ENCODE assay signal across 9 cellular contexts in the genomic region with DNA sequence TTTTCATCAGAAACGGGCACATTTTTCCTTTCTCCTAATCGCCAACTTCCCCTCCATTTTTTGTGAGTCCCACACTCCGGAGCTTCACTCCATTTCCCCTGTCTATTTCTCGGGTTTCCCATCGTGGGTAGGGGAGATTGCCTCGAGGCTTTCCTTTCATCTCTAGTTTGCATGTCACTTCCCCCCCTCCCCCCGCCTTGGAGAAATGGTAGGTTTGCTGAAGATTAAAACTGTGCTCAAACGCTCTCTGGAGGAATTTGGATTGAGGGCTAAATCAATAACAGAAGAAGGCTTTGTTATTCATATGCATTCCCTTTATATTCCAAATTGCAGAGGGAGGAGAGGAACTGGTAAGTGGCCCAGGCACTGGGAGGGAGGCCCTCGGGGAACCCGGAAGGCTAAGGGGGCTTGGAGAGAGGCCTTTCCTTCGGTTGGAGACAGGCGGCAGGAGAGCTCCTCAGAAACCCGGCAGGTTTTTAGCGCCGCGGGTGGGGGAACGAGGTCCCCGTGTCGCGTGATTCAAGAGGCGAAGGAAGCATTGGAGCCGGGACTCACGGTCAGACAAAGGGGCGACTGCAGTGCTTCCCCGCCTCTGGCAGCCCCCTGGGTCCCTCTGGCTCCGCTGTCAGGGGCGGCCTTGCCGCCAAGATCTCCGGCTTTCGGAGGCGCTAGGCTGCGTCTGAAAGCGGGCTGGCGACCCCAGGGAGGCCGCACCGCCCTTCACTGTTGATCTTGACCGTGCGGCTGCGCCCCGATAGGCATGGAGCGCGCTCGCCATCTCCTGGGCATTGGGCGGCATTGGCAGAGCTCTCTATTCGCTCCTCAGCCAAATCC. TPM values are rescaled to one million over a fixed set of nuclear protein-coding genes. Genes with fewer than 3 reads are reported as not detected.
DNase-seq lines count a peak whose midpoint lies in the region; ATAC-seq and TF ChIP-seq lines count a peak whose summit lies in the region.
"Had no signal": no experiment of that assay in that cellular context is flagged by ENCODE, and none has a peak within 500 bp of the region (broad histone marks: within the 10 kb centered on the region; RNA-seq: fewer than 3 reads in every experiment).

No MANE protein-coding gene starts in this region.

- H3K4me2 ChIP-seq in HCT116 (ENCODE audit: low read length), result peak overlapping the region; percentile 96
- peak overlapping the region; percentile 95 for H3K4me2 ChIP-seq in MM.1S (ENCODE audit: low read depth, low read length)

- peak; percentile 90 for TF ChIP-seq RAD21 in HCT116 (IDR thresholded peaks at IDR 0.05; ENCODE audit: low read depth)

- peaks cover 17% of the 10 kb centered on the region for H3F3A ChIP-seq in MM.1S (ENCODE audit: insufficient read depth, low read length)

- H3K9ac ChIP-seq in HCT116 (ENCODE audit: low read length), result peak overlapping the region; percentile 60
- H3K9ac ChIP-seq in MM.1S (ENCODE audit: low read length), result peak overlapping the region; percentile 60
- no peak overlapping the region for H3K9ac ChIP-seq in iPS-15b (ENCODE audit: low read depth, low read length)

- CTCF ChIA-PET in HCT116 (lab: Charles Lee), result interaction anchor here (0.6 to 2.6 kb wide), 15 partner anchors 9 to 1400 kb away, joined by 3 to 24 read pairs (median 4); a partner anchor contains a TSS

- TF ChIP-seq POLR2A in HCT116 (IDR thresholded peaks at IDR 0.05; ENCODE audit: borderline replicate concordance, extremely low read depth, insufficient read depth, insufficient read length), result no peak

- no peaks in the 10 kb centered on the region for H3K36me3 ChIP-seq in HCT116 (ENCODE audit: control insufficient read depth in 1 of 2, insufficient read depth in 2 of 2, low read length in 2 of 2)
- H3K36me3 ChIP-seq in MM.1S (replicated peaks; ENCODE audit: insufficient read depth, low read length), result no peaks in the 10 kb centered on the region
- H3K36me3 ChIP-seq in iPS-15b (ENCODE audit: control insufficient read depth, insufficient read depth, low read length), result no peaks in the 10 kb centered on the region

- TF ChIP-seq CTCF in GM12865 (IDR thresholded peaks at IDR 0.05; ENCODE audit: insufficient read depth, low read depth, low read length, missing control alignments), result peak; percentile 93
- TF ChIP-seq CTCF in HCT116 (IDR thresholded peaks at IDR 0.05 in 2 of 3, conservative IDR thresholded peaks at IDR 0.05 in 1 of 3; ENCODE audit: borderline replicate concordance in 1 of 3, insufficient read depth in 1 of 3, low read depth in 2 of 3, low read length in 2 of 3), result peak; percentile 79 to 87 (median 84)
- TF ChIP-seq CTCF in MM.1S (IDR thresholded peaks at IDR 0.05; ENCODE audit: low read length), result peak; percentile 86

- POLR2A ChIA-PET in HCT116 (lab: Charles Lee), result interaction anchor here (0.5 to 0.6 kb wide), 4 partner anchors 24 to 520 kb away, joined by 3 to 4 read pairs (median 3); no protein-coding TSS in a partner anchor

- RAD21 ChIA-PET in HCT116 (lab: Charles Lee; ENCODE audit: low non-redundant PET in 1 of 2, low total read pairs in 2 of 2, uncharacterized antibody in 2 of 2, unreplicated experiment in 2 of 2), result interaction anchor here (0.7 to 1.1 kb wide), 3 partner anchors 253 to 1326 kb away, joined by 3 to 8 read pairs (median 4); no protein-coding TSS in a partner anchor

- H3K27ac ChIP-seq in HCT116 (ENCODE audit: low read depth, low read length), result no peak overlapping the region; the same call in 1 of the 2 replicates
- peak overlapping the region; percentile 81 for H3K27ac ChIP-seq in MM.1S (ENCODE audit: low read length)

- no peaks in the 10 kb centered on the region for H3K9me3 ChIP-seq in HCT116 (ENCODE audit: control insufficient read depth in 1 of 2, insufficient read depth in 1 of 2, low read depth in 1 of 2, low read length in 2 of 2)
- H3K9me3 ChIP-seq in MM.1S (replicated peaks; ENCODE audit: insufficient read depth, low read length), result no peaks in the 10 kb centered on the region
- no peaks in the 10 kb centered on the region for H3K9me3 ChIP-seq in iPS-15b (ENCODE audit: control insufficient read depth, insufficient read depth, low read length)

- H2AFZ ChIP-seq in HCT116 (ENCODE audit: low read depth, low read length, poor library complexity, severe bottlenecking) (peak overlapping the region; percentile 96), MM.1S (ENCODE audit: low read length) (peak overlapping the region; percentile 81)

- H4K20me1 ChIP-seq in HCT116 (ENCODE audit: insufficient read depth), result no peaks in the 10 kb centered on the region
- no peaks in the 10 kb centered on the region for H4K20me1 ChIP-seq in MM.1S (ENCODE audit: insufficient read depth, low read length)

- no TSS peak for BruUV-seq in HCT116 (replicated peaks; lab: Mats Ljungman, UMichigan)

- H3K9me2 ChIP-seq in HCT116 (ENCODE audit: insufficient read depth), result no peaks in the 10 kb centered on the region
- no peaks in the 10 kb centered on the region for H3K9me2 ChIP-seq in MM.1S (replicated peaks; ENCODE audit: insufficient read depth, low read length)

- H3K4me3 ChIP-seq in GM12865 (ENCODE audit: low read depth, low read length), result peak overlapping the region; percentile 46
- peak overlapping the region; percentile 46 to 64 for H3K4me3 ChIP-seq in HCT116 (replicated peaks in 1 of 2; ENCODE audit: low read depth in 1 of 2, low read length in 2 of 2)
- H3K4me3 ChIP-seq in MM.1S (ENCODE audit: low read length), result peak overlapping the region; percentile 66
- H3K4me3 ChIP-seq in iPS-15b (ENCODE audit: low read depth, low read length), result peak overlapping the region; percentile 27
- peak overlapping the region; percentile 33 for H3K4me3 ChIP-seq in skeletal muscle cell (ENCODE audit: low read depth, low read length)

- DNase-seq in GM12865 (ENCODE audit: low read depth), result peak; percentile 79
- DNase-seq in HCT116 (ENCODE audit: low read depth, low spot score), result peak; percentile 66
- peak; percentile 84 for DNase-seq in MM.1S
- peak; percentile 38 for DNase-seq in T follicular helper cell (ENCODE audit: low read depth)
- DNase-seq in astrocyte of the hippocampus (ENCODE audit: low read depth, low spot score), result peak; percentile 80
- no peak for DNase-seq in skeletal muscle cell (ENCODE audit: low read depth)

- H3K27me3 ChIP-seq in HCT116 (ENCODE audit: insufficient read depth, low read length), result no peaks in the 10 kb centered on the region
- H3K27me3 ChIP-seq in MM.1S (replicated peaks; ENCODE audit: insufficient read depth, low read length), result no peaks in the 10 kb centered on the region; the same call in 1 of the 2 replicates
- H3K27me3 ChIP-seq in iPS-15b (ENCODE audit: control insufficient read depth, insufficient read depth, low read length), result peaks cover 91% of the 10 kb centered on the region

- H3K79me2 ChIP-seq in HCT116 (ENCODE audit: insufficient read depth, low read length) (no peaks in the 10 kb centered on the region), MM.1S (ENCODE audit: low read length) (no peaks in the 10 kb centered on the region)

- H3K4me1 ChIP-seq in HCT116 (ENCODE audit: control insufficient read depth in 1 of 2, insufficient read depth in 2 of 2, low read length in 2 of 2) (peaks cover 5 to 18% of the 10 kb centered on the region in 2 experiments; a peak in 3 of 4 replicates), MM.1S (ENCODE audit: low read length) (0 out of 2 replicates have a peak, but pooled peaks cover 5% of the 10 kb centered on the region), iPS-15b (ENCODE audit: control insufficient read depth, insufficient read depth, low read length) (peaks cover 3% of the 10 kb centered on the region)

- ATAC-seq in HCT116 (peak; percentile 97), HG02840 (IDR thresholded peaks at IDR 0.05; ENCODE audit: low FRiP score, unreplicated experiment) (no peak)

- intact Hi-C loops in HCT116 (cut with micrococcal nuclease), result loop anchor here (1.0 to 5.0 kb wide), 5 partner anchors 407 to 1325 kb away; no protein-coding TSS in a partner anchor

TF ChIP-seq in HCT116, 20 proteins besides CTCF, POLR2A, EP300 and RAD21:
- TF ChIP-seq, protein P1, sequence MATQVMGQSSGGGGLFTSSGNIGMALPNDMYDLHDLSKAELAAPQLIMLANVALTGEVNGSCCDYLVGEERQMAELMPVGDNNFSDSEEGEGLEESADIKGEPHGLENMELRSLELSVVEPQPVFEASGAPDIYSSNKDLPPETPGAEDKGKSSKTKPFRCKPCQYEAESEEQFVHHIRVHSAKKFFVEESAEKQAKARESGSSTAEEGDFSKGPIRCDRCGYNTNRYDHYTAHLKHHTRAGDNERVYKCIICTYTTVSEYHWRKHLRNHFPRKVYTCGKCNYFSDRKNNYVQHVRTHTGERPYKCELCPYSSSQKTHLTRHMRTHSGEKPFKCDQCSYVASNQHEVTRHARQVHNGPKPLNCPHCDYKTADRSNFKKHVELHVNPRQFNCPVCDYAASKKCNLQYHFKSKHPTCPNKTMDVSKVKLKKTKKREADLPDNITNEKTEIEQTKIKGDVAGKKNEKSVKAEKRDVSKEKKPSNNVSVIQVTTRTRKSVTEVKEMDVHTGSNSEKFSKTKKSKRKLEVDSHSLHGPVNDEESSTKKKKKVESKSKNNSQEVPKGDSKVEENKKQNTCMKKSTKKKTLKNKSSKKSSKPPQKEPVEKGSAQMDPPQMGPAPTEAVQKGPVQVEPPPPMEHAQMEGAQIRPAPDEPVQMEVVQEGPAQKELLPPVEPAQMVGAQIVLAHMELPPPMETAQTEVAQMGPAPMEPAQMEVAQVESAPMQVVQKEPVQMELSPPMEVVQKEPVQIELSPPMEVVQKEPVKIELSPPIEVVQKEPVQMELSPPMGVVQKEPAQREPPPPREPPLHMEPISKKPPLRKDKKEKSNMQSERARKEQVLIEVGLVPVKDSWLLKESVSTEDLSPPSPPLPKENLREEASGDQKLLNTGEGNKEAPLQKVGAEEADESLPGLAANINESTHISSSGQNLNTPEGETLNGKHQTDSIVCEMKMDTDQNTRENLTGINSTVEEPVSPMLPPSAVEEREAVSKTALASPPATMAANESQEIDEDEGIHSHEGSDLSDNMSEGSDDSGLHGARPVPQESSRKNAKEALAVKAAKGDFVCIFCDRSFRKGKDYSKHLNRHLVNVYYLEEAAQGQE (IDR thresholded peaks at IDR 0.05; ENCODE audit: low read depth), result no peak
- peak; percentile 47; the same call in 1 of the 2 replicates for TF ChIP-seq ZFX (IDR thresholded peaks at IDR 0.05)
- TF ChIP-seq YY1 (IDR thresholded peaks at IDR 0.05; ENCODE audit: extremely low read depth, insufficient replicate concordance, low read depth, low read length), result no peak
- 0 out of 2 replicates have a peak, but pooled peaks have one; percentile 18 for TF ChIP-seq POLR2AphosphoS5 (IDR thresholded peaks at IDR 0.05; ENCODE audit: low read depth, low read length)
TF ChIP-seq in HCT116: peak in this region for 2.

RNA-seq across cellular contexts. Expression of a gene that starts 2.4 kb away (rescaled TPM):
- 0.27 TPM for total RNA-seq in HCT116 (2021; ENCODE audit: unreplicated experiment)
- polyA plus RNA-seq in HCT116 (2012), result 0.05 TPM in 1 of 2 replicates, not detected in the other
- total RNA-seq: temporal lobe had no signal

RNA-seq across cellular contexts. Expression of a gene that starts 4.7 kb away (rescaled TPM):
- not detected for total RNA-seq in HCT116 (2021; ENCODE audit: unreplicated experiment)
- polyA plus RNA-seq in HCT116 (2012), result not detected in 2 replicates
- total RNA-seq: temporal lobe had no signal

RNA-seq across cellular contexts. Expression of a gene that starts 9.9 kb away (rescaled TPM):
- total RNA-seq in HCT116 (2021; ENCODE audit: unreplicated experiment), result not detected
- polyA plus RNA-seq in HCT116 (2012), result not detected in 2 replicates
- total RNA-seq: temporal lobe had no signal

RNA-seq across cellular contexts. Expression of a gene that starts 13.4 kb away (rescaled TPM):
- total RNA-seq in HCT116 (2021; ENCODE audit: unreplicated experiment), result not detected
- 0.01 TPM in 1 of 2 replicates, not detected in the other for polyA plus RNA-seq in HCT116 (2012)
- total RNA-seq: temporal lobe had no signal

RNA-seq across cellular contexts. Expression of a gene that starts 19.4 kb away (rescaled TPM):
- total RNA-seq in HCT116 (2021; ENCODE audit: unreplicated experiment), result not detected
- 0.09 TPM in 1 of 2 replicates, not detected in the other for polyA plus RNA-seq in HCT116 (2012)
- total RNA-seq: temporal lobe had no signal
